In genomic region chr1:18943914-18944572, GRCh38 we compare ENCODE assay signal across 15 cellular contexts. TPM values are rescaled to one million over a fixed set of nuclear protein-coding genes. Genes with fewer than 3 reads are reported as not detected.
DNase-seq lines count a peak whose midpoint lies in the region; ATAC-seq and TF ChIP-seq lines count a peak whose summit lies in the region.
"Had no signal": no experiment of that assay in that cellular context is flagged by ENCODE, and none has a peak within 500 bp of the region (broad histone marks: within the 10 kb centered on the region; RNA-seq: fewer than 3 reads in every experiment).

No MANE protein-coding gene starts in this region.

- WGBS in suprapubic skin, result 89% methylated on average over 9 of the region's 9 CpGs

- H3K4me3 Mint-ChIP-seq in activated CD4-positive, alpha-beta T cell treated with anti-CD3 and anti-CD28 coated beads for 36 hours, result no peak overlapping the region
- H3K4me3 Mint-ChIP-seq in activated T-helper 2 cell treated with anti-CD3 and anti-CD28 coated beads, Interferon-gamma antibody, Interleukin-2, Interleukin-4, amounts not matched to agents 10 μg/mL and 5 μg/mL and 100 μg/mL, durations not matched to agents 14 hours and 24 hours and 36 hours (ENCODE audit: low read depth), result no peak overlapping the region
- H3K4me3 Mint-ChIP-seq: activated CD4-positive, alpha-beta memory T cell treated with anti-CD3 and anti-CD28 coated beads, Interleukin-2, amount 10 ng/mL, durations not matched to agents 7 days and 5 days; activated naive CD4-positive, alpha-beta T cell treated with anti-CD3 and anti-CD28 coated beads, Interleukin-2, amount 10 ng/mL, durations not matched to agents 7 days and 5 days had no signal

- no peaks in the 10 kb centered on the region for H3K27me3 ChIP-seq in lower lobe of right lung (ENCODE audit: low read depth)
- H3K27me3 ChIP-seq in suprapubic skin, result no peaks in the 10 kb centered on the region
- no peaks in the 10 kb centered on the region for H3K27me3 ChIP-seq in MM.1S (replicated peaks; ENCODE audit: insufficient read depth, low read length)

- CTCF ChIA-PET in activated CD4-positive, alpha-beta T cell treated with anti-CD3 and anti-CD28 coated beads for 36 hours (lab: Charles Lee), result interaction anchor here (0.6 to 2.8 kb wide), 5 partner anchors 11 to 36 kb away, joined by 3 to 11 read pairs (median 3); no protein-coding TSS in a partner anchor

- peaks cover 83% of the 10 kb centered on the region for H3K79me2 ChIP-seq in MM.1S (ENCODE audit: low read length)

- peaks cover 81% of the 10 kb centered on the region for H3K4me1 ChIP-seq in lower lobe of right lung
- peaks cover 94% of the 10 kb centered on the region for H3K4me1 ChIP-seq in suprapubic skin
- peaks cover 13% of the 10 kb centered on the region for H3K4me1 ChIP-seq in MM.1S (ENCODE audit: low read length)

- no peaks in the 10 kb centered on the region for H3K36me3 ChIP-seq in lower lobe of right lung
- H3K36me3 ChIP-seq in suprapubic skin, result no peaks in the 10 kb centered on the region
- no peaks in the 10 kb centered on the region for H3K36me3 ChIP-seq in MM.1S (replicated peaks; ENCODE audit: insufficient read depth, low read length)

- no peak overlapping the region for H3K4me2 ChIP-seq in MM.1S (ENCODE audit: low read depth, low read length)

- no peak overlapping the region for H3K9ac ChIP-seq in MM.1S (ENCODE audit: low read length)

- H3K9me3 ChIP-seq in lower lobe of right lung, result no peaks in the 10 kb centered on the region
- H3K9me3 ChIP-seq in suprapubic skin, result no peaks in the 10 kb centered on the region
- H3K9me3 ChIP-seq in MM.1S (replicated peaks; ENCODE audit: insufficient read depth, low read length), result no peaks in the 10 kb centered on the region
- H3K9me3 ChIP-seq: mucosa of descending colon had no signal

- intact Hi-C loops in activated CD4-positive, alpha-beta T cell treated with anti-CD3 and anti-CD28 coated beads for 36 hours (cut with DNase I, micrococcal nuclease), result no loop called here
- intact Hi-C loops in activated T-helper 2 cell treated with anti-CD3 and anti-CD28 coated beads, Interferon-gamma antibody, Interleukin-2, Interleukin-4, amounts not matched to agents 10 μg/mL and 5 μg/mL and 100 μg/mL, durations not matched to agents 14 hours and 24 hours and 36 hours (cut with micrococcal nuclease), result no loop called here
- intact Hi-C loops in lower lobe of right lung (cut with DNase I), result no loop called here

- POLR2A ChIA-PET in activated CD4-positive, alpha-beta T cell treated with anti-CD3 and anti-CD28 coated beads for 36 hours (lab: Charles Lee), result interaction anchor here (2.1 kb wide), 1 partner anchor 17 kb away, joined by 8 read pairs; no protein-coding TSS in a partner anchor

- no peaks in the 10 kb centered on the region for H3F3A ChIP-seq in MM.1S (ENCODE audit: insufficient read depth, low read length)

- H3K4me1 Mint-ChIP-seq in activated CD4-positive, alpha-beta T cell treated with anti-CD3 and anti-CD28 coated beads for 36 hours, result peaks cover 85% of the 10 kb centered on the region
- peaks cover 51% of the 10 kb centered on the region for H3K4me1 Mint-ChIP-seq in activated T-helper 2 cell treated with anti-CD3 and anti-CD28 coated beads, Interferon-gamma antibody, Interleukin-2, Interleukin-4, amounts not matched to agents 10 μg/mL and 5 μg/mL and 100 μg/mL, durations not matched to agents 14 hours and 24 hours and 36 hours (ENCODE audit: low read depth)

- no peak for ATAC-seq in activated CD4-positive, alpha-beta T cell treated with anti-CD3 and anti-CD28 coated beads for 36 hours
- ATAC-seq in lower lobe of right lung (no peak), GM21390 (IDR thresholded peaks at IDR 0.05; ENCODE audit: unreplicated experiment) (no peak)

- H2AFZ ChIP-seq in MM.1S (ENCODE audit: low read length), result no peak overlapping the region

- TF ChIP-seq CTCF in lower lobe of right lung (IDR thresholded peaks at IDR 0.05), result no peak
- no peak for TF ChIP-seq CTCF in suprapubic skin (IDR thresholded peaks at IDR 0.05)
- no peak for TF ChIP-seq CTCF in MM.1S (IDR thresholded peaks at IDR 0.05; ENCODE audit: low read length)

- no peak for TF ChIP-seq EP300 in suprapubic skin (IDR thresholded peaks at IDR 0.05)

- no peaks in the 10 kb centered on the region for H3K9me2 ChIP-seq in MM.1S (replicated peaks; ENCODE audit: insufficient read depth, low read length)

- peak overlapping the region; percentile 24 for H3K27ac ChIP-seq in lower lobe of right lung
- H3K27ac ChIP-seq in suprapubic skin, result peak overlapping the region; percentile 71
- H3K27ac ChIP-seq in MM.1S (ENCODE audit: low read length), result no peak overlapping the region

- H3K27me3 Mint-ChIP-seq in activated CD4-positive, alpha-beta T cell treated with anti-CD3 and anti-CD28 coated beads for 36 hours, result no peaks in the 10 kb centered on the region
- no peaks in the 10 kb centered on the region for H3K27me3 Mint-ChIP-seq in activated T-helper 2 cell treated with anti-CD3 and anti-CD28 coated beads, Interferon-gamma antibody, Interleukin-2, Interleukin-4, amounts not matched to agents 10 μg/mL and 5 μg/mL and 100 μg/mL, durations not matched to agents 14 hours and 24 hours and 36 hours (ENCODE audit: low read depth)
- H3K27me3 Mint-ChIP-seq: activated CD4-positive, alpha-beta memory T cell treated with anti-CD3 and anti-CD28 coated beads, Interleukin-2, amount 10 ng/mL, durations not matched to agents 7 days and 5 days had no signal

- peak overlapping the region; percentile 70 for H3K27ac Mint-ChIP-seq in activated CD4-positive, alpha-beta T cell treated with anti-CD3 and anti-CD28 coated beads for 36 hours
- H3K27ac Mint-ChIP-seq in activated T-helper 2 cell treated with anti-CD3 and anti-CD28 coated beads, Interferon-gamma antibody, Interleukin-2, Interleukin-4, amounts not matched to agents 10 μg/mL and 5 μg/mL and 100 μg/mL, durations not matched to agents 14 hours and 24 hours and 36 hours, result peak overlapping the region; percentile 1
- H3K27ac Mint-ChIP-seq: activated naive CD4-positive, alpha-beta T cell treated with anti-CD3 and anti-CD28 coated beads, Interleukin-2, amount 10 ng/mL, durations not matched to agents 7 days and 5 days had no signal

- no peak for DNase-seq in activated CD4-positive, alpha-beta T cell treated with anti-CD3 and anti-CD28 coated beads for 36 hours
- no peak for DNase-seq in activated CD4-positive, alpha-beta T cell treated with anti-CD3 and anti-CD28 coated beads for 4 hours
- no peak for DNase-seq in activated T-helper 2 cell treated with anti-CD3 and anti-CD28 coated beads, Interferon-gamma antibody, Interleukin-2, Interleukin-4, amounts not matched to agents 10 μg/mL and 5 μg/mL and 100 μg/mL, durations not matched to agents 14 hours and 24 hours and 36 hours (ENCODE audit: low spot score)
- DNase-seq in lower lobe of right lung (no peak), suprapubic skin (ENCODE audit: low spot score in 2 of 2) (no peak), MM.1S (no peak), GOT3 (lab: John Stamatoyannopoulos, UW) (no peak)
- DNase-seq: 8988T; activated CD4-positive, alpha-beta memory T cell treated with anti-CD3 and anti-CD28 coated beads, Interleukin-2, amount 10 ng/mL, durations not matched to agents 7 days and 5 days; activated naive CD4-positive, alpha-beta T cell treated with anti-CD3 and anti-CD28 coated beads, Interleukin-2, amount 10 ng/mL, durations not matched to agents 7 days and 5 days; NCI-H1417; NCI-H524; RPMI8226 had no signal

- H3K9me3 Mint-ChIP-seq in activated CD4-positive, alpha-beta T cell treated with anti-CD3 and anti-CD28 coated beads for 36 hours (ENCODE audit: low read depth), result no peaks in the 10 kb centered on the region
- no peaks in the 10 kb centered on the region for H3K9me3 Mint-ChIP-seq in activated T-helper 2 cell treated with anti-CD3 and anti-CD28 coated beads, Interferon-gamma antibody, Interleukin-2, Interleukin-4, amounts not matched to agents 10 μg/mL and 5 μg/mL and 100 μg/mL, durations not matched to agents 14 hours and 24 hours and 36 hours
- H3K9me3 Mint-ChIP-seq: activated CD4-positive, alpha-beta memory T cell treated with anti-CD3 and anti-CD28 coated beads, Interleukin-2, amount 10 ng/mL, durations not matched to agents 7 days and 5 days; activated naive CD4-positive, alpha-beta T cell treated with anti-CD3 and anti-CD28 coated beads, Interleukin-2, amount 10 ng/mL, durations not matched to agents 7 days and 5 days had no signal

- H4K20me1 ChIP-seq in MM.1S (ENCODE audit: insufficient read depth, low read length), result no peaks in the 10 kb centered on the region

- peaks cover 16% of the 10 kb centered on the region for H3K36me3 Mint-ChIP-seq in activated CD4-positive, alpha-beta T cell treated with anti-CD3 and anti-CD28 coated beads for 36 hours (ENCODE audit: low read depth)
- peaks cover 10% of the 10 kb centered on the region for H3K36me3 Mint-ChIP-seq in activated T-helper 2 cell treated with anti-CD3 and anti-CD28 coated beads, Interferon-gamma antibody, Interleukin-2, Interleukin-4, amounts not matched to agents 10 μg/mL and 5 μg/mL and 100 μg/mL, durations not matched to agents 14 hours and 24 hours and 36 hours (ENCODE audit: low read depth)

- TF ChIP-seq POLR2A in suprapubic skin (IDR thresholded peaks at IDR 0.05), result no peak

- no peak overlapping the region for H3K4me3 ChIP-seq in lower lobe of right lung
- H3K4me3 ChIP-seq in suprapubic skin, result no peak overlapping the region
- H3K4me3 ChIP-seq in MM.1S (ENCODE audit: low read length), result no peak overlapping the region
- H3K4me3 ChIP-seq: mucosa of descending colon had no signal

RNA-seq across cellular contexts. Expression of gene IFFO2, which starts 12.4 kb away (rescaled TPM):
- total RNA-seq in activated CD4-positive, alpha-beta T cell treated with anti-CD3 and anti-CD28 coated beads for 36 hours, result 10 to 100 TPM; 48.3 to 62.7 TPM
- total RNA-seq in activated T-helper 2 cell treated with anti-CD3 and anti-CD28 coated beads, Interferon-gamma antibody, Interleukin-2, Interleukin-4, amounts not matched to agents 10 μg/mL and 5 μg/mL and 100 μg/mL, durations not matched to agents 14 hours and 24 hours and 36 hours, result 48.5 and 49.4 TPM in 2 replicates
- total RNA-seq in lower lobe of right lung, result 9.8 TPM
- 100 to 1,000 TPM; 327 to 569 (median 449) TPM for total RNA-seq in suprapubic skin

RNA-seq across cellular contexts. Expression of gene ALDH4A1, which starts 41.7 kb away (rescaled TPM):
- 1 to 10 TPM; 4.4 to 5.8 TPM for total RNA-seq in activated CD4-positive, alpha-beta T cell treated with anti-CD3 and anti-CD28 coated beads for 36 hours
- 4.4 and 5.0 TPM in 2 replicates for total RNA-seq in activated T-helper 2 cell treated with anti-CD3 and anti-CD28 coated beads, Interferon-gamma antibody, Interleukin-2, Interleukin-4, amounts not matched to agents 10 μg/mL and 5 μg/mL and 100 μg/mL, durations not matched to agents 14 hours and 24 hours and 36 hours
- total RNA-seq in lower lobe of right lung, result 11.7 TPM
- 10 to 100 TPM; 25.0 to 33.0 (median 29.6) TPM for total RNA-seq in suprapubic skin
